In genomic region chr11:112016088-112016764, GRCh38 we compare ENCODE assay signal across 9 cellular contexts. TPM values are rescaled to one million over a fixed set of nuclear protein-coding genes. Genes with fewer than 3 reads are reported as not detected.
A peak's percentile ranks its signal among the peaks of the same experiment; 100 is the strongest.
DNase-seq lines count a peak whose midpoint lies in the region; ATAC-seq and TF ChIP-seq lines count a peak whose summit lies in the region.
"Had no signal": no experiment of that assay in that cellular context is flagged by ENCODE, and none has a peak within 500 bp of the region (broad histone marks: within the 10 kb centered on the region; RNA-seq: fewer than 3 reads in every experiment).

No MANE protein-coding gene starts in this region.

- H3K4me1 Mint-ChIP-seq in naive thymus-derived CD8-positive, alpha-beta T cell, result no peaks in the 10 kb centered on the region
- H3K4me1 Mint-ChIP-seq in activated naive CD4-positive, alpha-beta T cell treated with anti-CD3 and anti-CD28 coated beads, Interleukin-2, amount 10 ng/mL, durations not matched to agents 7 days and 5 days, result no peaks in the 10 kb centered on the region

- no peak for TF ChIP-seq CTCF in fibroblast of pulmonary artery (IDR thresholded peaks at IDR 0.05; ENCODE audit: low read length, missing control alignments)

- CTCF ChIA-PET in activated naive CD4-positive, alpha-beta T cell treated with anti-CD3 and anti-CD28 coated beads, Interleukin-2, amount 10 ng/mL, durations not matched to agents 7 days and 5 days (lab: Charles Lee), result no interaction called here

- H3K9me3 Mint-ChIP-seq in naive thymus-derived CD8-positive, alpha-beta T cell, result no peaks in the 10 kb centered on the region
- H3K9me3 Mint-ChIP-seq in activated naive CD4-positive, alpha-beta T cell treated with anti-CD3 and anti-CD28 coated beads, Interleukin-2, amount 10 ng/mL, durations not matched to agents 7 days and 5 days, result peaks cover under 1% of the 10 kb centered on the region

- POLR2A ChIA-PET in naive thymus-derived CD8-positive, alpha-beta T cell (lab: Charles Lee), result no interaction called here

- peak; percentile 77 for ATAC-seq in GM19467 (IDR thresholded peaks at IDR 0.05; ENCODE audit: unreplicated experiment)
- peak; percentile 85 for ATAC-seq in HG03442 (IDR thresholded peaks at IDR 0.05; ENCODE audit: unreplicated experiment)
- no peak for ATAC-seq in naive thymus-derived CD8-positive, alpha-beta T cell

- H3K27me3 Mint-ChIP-seq in naive thymus-derived CD8-positive, alpha-beta T cell, result no peaks in the 10 kb centered on the region
- H3K27me3 Mint-ChIP-seq in activated naive CD4-positive, alpha-beta T cell treated with anti-CD3 and anti-CD28 coated beads, Interleukin-2, amount 10 ng/mL, durations not matched to agents 7 days and 5 days, result no peaks in the 10 kb centered on the region

- peaks cover 0 to 2% (median 0%) of the 10 kb centered on the region in 3 donors for H3K36me3 Mint-ChIP-seq in naive thymus-derived CD8-positive, alpha-beta T cell
- no peaks in the 10 kb centered on the region for H3K36me3 Mint-ChIP-seq in activated naive CD4-positive, alpha-beta T cell treated with anti-CD3 and anti-CD28 coated beads, Interleukin-2, amount 10 ng/mL, durations not matched to agents 7 days and 5 days

- H3K4me3 ChIP-seq in fibroblast of pulmonary artery (replicated peaks; ENCODE audit: low read depth, low read length), result no peak overlapping the region
- H3K4me3 ChIP-seq: SJSA1 had no signal

- no peak overlapping the region for H3K4me3 Mint-ChIP-seq in naive thymus-derived CD8-positive, alpha-beta T cell
- H3K4me3 Mint-ChIP-seq in activated naive CD4-positive, alpha-beta T cell treated with anti-CD3 and anti-CD28 coated beads, Interleukin-2, amount 10 ng/mL, durations not matched to agents 7 days and 5 days, result no peak overlapping the region

- DNase-seq in AG20443 (ENCODE audit: low spot score) (peak; percentile 46), fibroblast of pulmonary artery (ENCODE audit: low read depth) (peak; percentile 48), medulla oblongata (ENCODE audit: extremely low spot score) (no peak), LoVo (ENCODE audit: low spot score) (no peak)
- DNase-seq in naive thymus-derived CD8-positive, alpha-beta T cell, result no peak
- no peak for DNase-seq in activated naive CD4-positive, alpha-beta T cell treated with anti-CD3 and anti-CD28 coated beads, Interleukin-2, amount 10 ng/mL, durations not matched to agents 7 days and 5 days

- peak overlapping the region in 3 of 10 donors; percentile 16 to 41 (median 23) for H3K27ac Mint-ChIP-seq in naive thymus-derived CD8-positive, alpha-beta T cell
- no peak overlapping the region for H3K27ac Mint-ChIP-seq in activated naive CD4-positive, alpha-beta T cell treated with anti-CD3 and anti-CD28 coated beads, Interleukin-2, amount 10 ng/mL, durations not matched to agents 7 days and 5 days

RNA-seq across cellular contexts. Expression of gene DLAT, which starts 9.0 kb away (rescaled TPM):
- total RNA-seq in naive thymus-derived CD8-positive, alpha-beta T cell, result 10 to 100 TPM; 20.0 to 20.5 TPM
- 10 to 100 TPM; 22.4 to 26.1 (median 24.5) TPM for polyA plus RNA-seq in naive thymus-derived CD8-positive, alpha-beta T cell

RNA-seq across cellular contexts. Expression of gene PIH1D2, which starts 57.6 kb away (rescaled TPM):
- total RNA-seq in naive thymus-derived CD8-positive, alpha-beta T cell, result not detected
- polyA plus RNA-seq in naive thymus-derived CD8-positive, alpha-beta T cell, result under 1 TPM in 2 of 3 donors, not detected in 1; 0.50 to 0.87 TPM

RNA-seq across cellular contexts. Expression of gene NKAPD1, which starts 57.9 kb away (rescaled TPM):
- total RNA-seq in naive thymus-derived CD8-positive, alpha-beta T cell, result 10 to 100 TPM; 21.5 to 21.7 TPM
- 10 to 100 TPM in 1 of 3 donors, 1 to 10 TPM in 2; 9.8 to 12.6 (median 10.0) TPM for polyA plus RNA-seq in naive thymus-derived CD8-positive, alpha-beta T cell

Comparison
In these comparisons a context has a peak if more than half of its experiments do, and no peak if none do; other contexts are left out.
1. DNase-seq: peak in AG20443 (single experiment) and fibroblast of pulmonary artery (single experiment); none in medulla oblongata (single experiment), LoVo (single experiment), naive thymus-derived CD8-positive, alpha-beta T cell (0 of 10) and activated naive CD4-positive, alpha-beta T cell treated with anti-CD3 and anti-CD28 coated beads, Interleukin-2, amount 10 ng/mL, durations not matched to agents 7 days and 5 days (single experiment).
2. ATAC-seq: peak in GM19467 (single experiment) and HG03442 (single experiment); none in naive thymus-derived CD8-positive, alpha-beta T cell (0 of 2).